In genomic region chr3:50233176-50233575, GRCh38 we compare ENCODE assay signal across 17 cellular contexts. TPM values are rescaled to one million over a fixed set of nuclear protein-coding genes. Genes with fewer than 3 reads are reported as not detected.
DNase-seq lines count a peak whose midpoint lies in the region; FAIRE-seq and TF ChIP-seq lines count a peak whose summit lies in the region.
"Had no signal": no experiment of that assay in that cellular context is flagged by ENCODE, and none has a peak within 500 bp of the region (broad histone marks: within the 10 kb centered on the region; RNA-seq: fewer than 3 reads in every experiment).

No MANE protein-coding gene starts in this region.

- H3K4me3 ChIP-seq in astrocyte (ENCODE audit: insufficient read depth, low read depth, low read length): no peak overlapping the region
- peak overlapping the region; percentile 58 for H3K4me3 ChIP-seq in neural cell (ENCODE audit: low read length)
- H3K4me3 ChIP-seq: ascending aorta had no signal

- peaks cover 3% of the 10 kb centered on the region for H3K36me3 Mint-ChIP-seq in astrocyte (ENCODE audit: low read depth, unreplicated experiment)

- H3K9me2 ChIP-seq in neural cell (ENCODE audit: insufficient read depth, low read length): no peaks in the 10 kb centered on the region

- H3K36me3 ChIP-seq in astrocyte (ENCODE audit: insufficient read depth, low read length): no peaks in the 10 kb centered on the region
- no peaks in the 10 kb centered on the region for H3K36me3 ChIP-seq in neural cell (ENCODE audit: insufficient read depth, low read length)
- H3K36me3 ChIP-seq: ascending aorta had no signal

- peaks cover 1% of the 10 kb centered on the region for H3K27me3 Mint-ChIP-seq in astrocyte (ENCODE audit: low read depth, unreplicated experiment)
- H3K27me3 Mint-ChIP-seq: naive thymus-derived CD4-positive, alpha-beta T cell had no signal

- peaks cover 22% of the 10 kb centered on the region for H3K79me2 ChIP-seq in astrocyte (ENCODE audit: insufficient read depth, low read length)
- peaks cover 22% of the 10 kb centered on the region for H3K79me2 ChIP-seq in neural cell (replicated peaks; ENCODE audit: insufficient read depth, low read length)

- peak overlapping the region; percentile 48 for H3K27ac Mint-ChIP-seq in astrocyte (ENCODE audit: unreplicated experiment)
- H3K27ac Mint-ChIP-seq: activated naive CD4-positive, alpha-beta T cell treated with anti-CD3 and anti-CD28 coated beads for 36 hours had no signal

- H3K9me3 ChIP-seq in astrocyte (ENCODE audit: insufficient read depth, low read depth, low read length): no peaks in the 10 kb centered on the region
- no peaks in the 10 kb centered on the region for H3K9me3 ChIP-seq in neural cell (ENCODE audit: low read length)
- H3K9me3 ChIP-seq: ascending aorta had no signal

- H3F3A ChIP-seq in neural cell (ENCODE audit: insufficient read depth, low read length, poor library complexity, severe bottlenecking): no peaks in the 10 kb centered on the region

- FAIRE-seq in astrocyte (lab: Jason Lieb, UNC): no peak
- FAIRE-seq in frontal cortex (lab: Jason Lieb, UNC): no peak
- FAIRE-seq: D721Med, kidney had no signal

- H3K27ac ChIP-seq in astrocyte (ENCODE audit: low read depth, low read length) (no peak overlapping the region), neural cell (ENCODE audit: low read length) (peak overlapping the region; percentile 89)
- H3K27ac ChIP-seq: ascending aorta had no signal

- H3K4me3 Mint-ChIP-seq in astrocyte (ENCODE audit: unreplicated experiment): no peak overlapping the region
- H3K4me3 Mint-ChIP-seq: activated naive CD4-positive, alpha-beta T cell treated with anti-CD3 and anti-CD28 coated beads for 36 hours had no signal

- H3K27me3 ChIP-seq in astrocyte (ENCODE audit: insufficient read depth, low read length) (no peaks in the 10 kb centered on the region), neural cell (ENCODE audit: insufficient read depth, low read depth, low read length) (no peaks in the 10 kb centered on the region)
- H3K27me3 ChIP-seq: ascending aorta had no signal

- peak; percentile 33 for TF ChIP-seq RAD21 in neural cell (conservative IDR thresholded peaks at IDR 0.05)

- H3K4me2 ChIP-seq in astrocyte (ENCODE audit: low read length) (no peak overlapping the region), neural cell (ENCODE audit: low read length) (peak overlapping the region; percentile 74)

- no peaks in the 10 kb centered on the region for H3K9me3 Mint-ChIP-seq in astrocyte (ENCODE audit: unreplicated experiment)
- H3K9me3 Mint-ChIP-seq: activated naive CD4-positive, alpha-beta T cell treated with anti-CD3 and anti-CD28 coated beads for 36 hours; naive thymus-derived CD4-positive, alpha-beta T cell had no signal

- TF ChIP-seq CTCF in astrocyte (IDR thresholded peaks at IDR 0.05; ENCODE audit: insufficient read depth, low read depth, low read length) (no peak), neural cell (IDR thresholded peaks at IDR 0.05; ENCODE audit: poor library complexity, severe bottlenecking) (peak; percentile 23)

- H3K4me1 Mint-ChIP-seq in astrocyte (ENCODE audit: low read depth, unreplicated experiment): peaks cover 6% of the 10 kb centered on the region

- H3K4me1 ChIP-seq in astrocyte (ENCODE audit: insufficient read depth, low read length): peaks cover 6% of the 10 kb centered on the region

- H4K20me1 ChIP-seq in astrocyte (ENCODE audit: insufficient read depth, low read length): peaks cover 18% of the 10 kb centered on the region
- no peaks in the 10 kb centered on the region for H4K20me1 ChIP-seq in neural cell (ENCODE audit: insufficient read depth)

- H3K9ac ChIP-seq in astrocyte (ENCODE audit: low read length) (no peak overlapping the region), neural cell (ENCODE audit: low read length) (peak overlapping the region; percentile 66)

- no peak overlapping the region for H2AFZ ChIP-seq in astrocyte (ENCODE audit: low read depth, low read length)
- H2AFZ ChIP-seq in neural cell (ENCODE audit: low read depth, low read length): no peak overlapping the region

- DNase-seq in DMS 273 (lab: John Stamatoyannopoulos, UW; ENCODE audit: unreplicated experiment): peak; percentile 30
- DNase-seq in DMS 273 treated with DMSO at 0.1 percent for 48 hours (lab: John Stamatoyannopoulos, UW): no peak
- DNase-seq in astrocyte (ENCODE audit: low read depth): no peak
- no peak for DNase-seq in ureter (ENCODE audit: low spot score)
- DNase-seq in frontal cortex (ENCODE audit: low spot score in 2 of 2): no peak
- DNase-seq: activated naive CD4-positive, alpha-beta T cell treated with anti-CD3 and anti-CD28 coated beads for 36 hours; H7; IMR-90; kidney; naive thymus-derived CD4-positive, alpha-beta T cell; NCI-H1930; NCI-H524 treated with DMSO at 0.1 percent for 48 hours had no signal

- peak; percentile 84 for TF ChIP-seq EP300 in neural cell (conservative IDR thresholded peaks at IDR 0.05; ENCODE audit: poor library complexity, severe bottlenecking)

TF ChIP-seq in neural cell, 6 proteins besides CTCF, POLR2A, EP300 and RAD21:
- TF ChIP-seq POLR2AphosphoS5 (IDR thresholded peaks at IDR 0.05): peak; percentile 54
- TF ChIP-seq REST (IDR thresholded peaks at IDR 0.05; ENCODE audit: borderline replicate concordance): peak; percentile 67
- no peak for TF ChIP-seq TAF1 (IDR thresholded peaks at IDR 0.05; ENCODE audit: low read depth)
- no peak for TF ChIP-seq EZH2 (IDR thresholded peaks at IDR 0.05; ENCODE audit: borderline replicate concordance, insufficient read depth, low read length, poor library complexity, severe bottlenecking)
- TF ChIP-seq MXI1 (conservative IDR thresholded peaks at IDR 0.05; ENCODE audit: poor library complexity, severe bottlenecking): peak; percentile 69
- no peak for TF ChIP-seq SMC3 (conservative IDR thresholded peaks at IDR 0.05; ENCODE audit: poor library complexity)

RNA-seq across cellular contexts. Expression of gene GNAI2, which starts 2.8 kb away (rescaled TPM):
- total RNA-seq in astrocyte: 380 and 381 TPM in 2 replicates
- 81.6 and 101 TPM in 2 replicates for polyA plus RNA-seq in neural cell
- polyA minus RNA-seq in neural cell: 79.0 and 79.4 TPM in 2 replicates
- 222 TPM for total RNA-seq in ureter
- total RNA-seq in frontal cortex: 97.0 TPM

RNA-seq across cellular contexts. Expression of gene SLC38A3, which starts 28.1 kb away (rescaled TPM):
- 0.68 and 1.9 TPM in 2 replicates for total RNA-seq in astrocyte
- 0.66 TPM in 1 of 2 replicates, not detected in the other for polyA plus RNA-seq in neural cell
- 0.81 and 5.1 TPM in 2 replicates for polyA minus RNA-seq in neural cell
- total RNA-seq in ureter: 0.34 TPM
- 2.0 TPM for total RNA-seq in frontal cortex
- total RNA-seq: activated naive CD4-positive, alpha-beta T cell treated with anti-CD3 and anti-CD28 coated beads for 36 hours; ascending aorta had no signal
- polyA plus RNA-seq: naive thymus-derived CD4-positive, alpha-beta T cell had no signal

RNA-seq across cellular contexts. Expression of gene SEMA3B, which starts 35.8 kb away (rescaled TPM):
- total RNA-seq in astrocyte: 4.9 and 5.9 TPM in 2 replicates
- polyA plus RNA-seq in neural cell: 7.8 and 9.6 TPM in 2 replicates
- 2.2 and 3.4 TPM in 2 replicates for polyA minus RNA-seq in neural cell
- total RNA-seq in ureter: 18.2 TPM
- total RNA-seq in frontal cortex: 2.4 TPM
- polyA plus RNA-seq: naive thymus-derived CD4-positive, alpha-beta T cell had no signal

RNA-seq across cellular contexts. Expression of gene GNAT1, which starts 41.8 kb away (rescaled TPM):
- not detected in 2 replicates for total RNA-seq in astrocyte
- polyA plus RNA-seq in neural cell: not detected in 2 replicates
- polyA minus RNA-seq in neural cell: 0.24 TPM in 1 of 2 replicates, not detected in the other
- total RNA-seq in ureter: not detected
- total RNA-seq in frontal cortex: not detected
- total RNA-seq: activated naive CD4-positive, alpha-beta T cell treated with anti-CD3 and anti-CD28 coated beads for 36 hours; G401; H7; IMR-90; kidney had no signal
- polyA plus RNA-seq: IMR-90; naive thymus-derived CD4-positive, alpha-beta T cell had no signal

RNA-seq across cellular contexts. Expression of gene LSMEM2, which starts 45.7 kb away (rescaled TPM):
- total RNA-seq in astrocyte (0.30 TPM in 1 of 2 replicates, not detected in the other), ureter (not detected), frontal cortex (0.82 TPM)
- polyA plus RNA-seq in neural cell: not detected in 2 replicates
- polyA minus RNA-seq in neural cell: not detected in 2 replicates
- total RNA-seq: activated naive CD4-positive, alpha-beta T cell treated with anti-CD3 and anti-CD28 coated beads for 36 hours; ascending aorta; naive thymus-derived CD4-positive, alpha-beta T cell; pulmonary artery endothelial cell had no signal
- polyA plus RNA-seq: IMR-90 had no signal
